Comparison of ENCODE assay signal across 1 cellular context in genomic region chr10:131247873-131248272, GRCh38.
TF ChIP-seq lines count a peak whose summit lies in the region.

No MANE protein-coding gene starts in this region.

TF ChIP-seq in HepG2, 621 proteins besides CTCF, POLR2A, EP300 and RAD21 (continued from another document):
- no peak for TF ChIP-seq GLMP (CRISPR knock-in tag; IDR thresholded peaks at IDR 0.05; ENCODE audit: borderline replicate concordance)
- TF ChIP-seq YY1 (IDR thresholded peaks at IDR 0.05; ENCODE audit: insufficient read depth, insufficient replicate concordance, low read depth, low read length) = no peak
- TF ChIP-seq ZNF234 (CRISPR knock-in tag; conservative IDR thresholded peaks at IDR 0.05) = no peak
- TF ChIP-seq, protein P1, sequence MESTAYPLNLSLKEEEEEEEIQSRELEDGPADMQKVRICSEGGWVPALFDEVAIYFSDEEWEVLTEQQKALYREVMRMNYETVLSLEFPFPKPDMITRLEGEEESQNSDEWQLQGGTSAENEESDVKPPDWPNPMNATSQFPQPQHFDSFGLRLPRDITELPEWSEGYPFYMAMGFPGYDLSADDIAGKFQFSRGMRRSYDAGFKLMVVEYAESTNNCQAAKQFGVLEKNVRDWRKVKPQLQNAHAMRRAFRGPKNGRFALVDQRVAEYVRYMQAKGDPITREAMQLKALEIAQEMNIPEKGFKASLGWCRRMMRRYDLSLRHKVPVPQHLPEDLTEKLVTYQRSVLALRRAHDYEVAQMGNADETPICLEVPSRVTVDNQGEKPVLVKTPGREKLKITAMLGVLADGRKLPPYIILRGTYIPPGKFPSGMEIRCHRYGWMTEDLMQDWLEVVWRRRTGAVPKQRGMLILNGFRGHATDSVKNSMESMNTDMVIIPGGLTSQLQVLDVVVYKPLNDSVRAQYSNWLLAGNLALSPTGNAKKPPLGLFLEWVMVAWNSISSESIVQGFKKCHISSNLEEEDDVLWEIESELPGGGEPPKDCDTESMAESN (CRISPR knock-in tag; conservative IDR thresholded peaks at IDR 0.05) = no peak
- no peak for TF ChIP-seq RFX5 (IDR thresholded peaks at IDR 0.05; ENCODE audit: low read depth, low read length)
- 0 out of 2 replicates have a peak, but pooled peaks have one; percentile 9 for TF ChIP-seq PLRG1 (conservative IDR thresholded peaks at IDR 0.05)
- no peak for TF ChIP-seq BRCA1 (CRISPR knock-in tag; IDR thresholded peaks at IDR 0.05)
- TF ChIP-seq, protein P2, sequence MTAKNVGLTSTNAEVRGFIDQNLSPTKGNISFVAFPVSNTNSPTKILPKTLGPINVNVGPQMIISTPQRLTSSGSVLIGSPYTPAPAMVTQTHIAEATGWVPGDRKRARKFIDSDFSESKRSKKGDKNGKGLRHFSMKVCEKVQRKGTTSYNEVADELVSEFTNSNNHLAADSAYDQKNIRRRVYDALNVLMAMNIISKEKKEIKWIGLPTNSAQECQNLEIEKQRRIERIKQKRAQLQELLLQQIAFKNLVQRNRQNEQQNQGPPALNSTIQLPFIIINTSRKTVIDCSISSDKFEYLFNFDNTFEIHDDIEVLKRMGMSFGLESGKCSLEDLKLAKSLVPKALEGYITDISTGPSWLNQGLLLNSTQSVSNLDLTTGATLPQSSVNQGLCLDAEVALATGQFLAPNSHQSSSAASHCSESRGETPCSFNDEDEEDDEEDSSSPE (CRISPR knock-in tag; IDR thresholded peaks at IDR 0.05) = no peak
- TF ChIP-seq TRIM22 (IDR thresholded peaks at IDR 0.05) = peak; percentile 37; the same call in 1 of the 2 replicates
- no peak for TF ChIP-seq AKNA (CRISPR knock-in tag; IDR thresholded peaks at IDR 0.05; ENCODE audit: borderline replicate concordance)
- TF ChIP-seq ZGPAT (CRISPR knock-in tag; IDR thresholded peaks at IDR 0.05) = no peak
- TF ChIP-seq ZNF543 (CRISPR knock-in tag; IDR thresholded peaks at IDR 0.05) = no peak
- peak; percentile 46; the same call in 1 of the 2 replicates for TF ChIP-seq CREB1 (IDR thresholded peaks at IDR 0.05)
- TF ChIP-seq CREB1 (CRISPR knock-in tag; IDR thresholded peaks at IDR 0.05) = no peak
- no peak for TF ChIP-seq KLF9 (CRISPR knock-in tag; IDR thresholded peaks at IDR 0.05; ENCODE audit: low read depth)
- TF ChIP-seq NBN (conservative IDR thresholded peaks at IDR 0.05) = 0 out of 2 replicates have a peak, but pooled peaks have one; percentile 35
- no peak for TF ChIP-seq ZNF558 (CRISPR knock-in tag; IDR thresholded peaks at IDR 0.05; ENCODE audit: borderline replicate concordance)
- no peak for TF ChIP-seq ZNF780A (CRISPR knock-in tag; IDR thresholded peaks at IDR 0.05)
- no peak for TF ChIP-seq BCLAF1 (IDR thresholded peaks at IDR 0.05)
- TF ChIP-seq FOSL1 (CRISPR knock-in tag; IDR thresholded peaks at IDR 0.05; ENCODE audit: borderline replicate concordance) = no peak
- no peak for TF ChIP-seq CENPBD1 (CRISPR knock-in tag; IDR thresholded peaks at IDR 0.05; ENCODE audit: borderline replicate concordance, low read depth)
- TF ChIP-seq, protein P3, sequence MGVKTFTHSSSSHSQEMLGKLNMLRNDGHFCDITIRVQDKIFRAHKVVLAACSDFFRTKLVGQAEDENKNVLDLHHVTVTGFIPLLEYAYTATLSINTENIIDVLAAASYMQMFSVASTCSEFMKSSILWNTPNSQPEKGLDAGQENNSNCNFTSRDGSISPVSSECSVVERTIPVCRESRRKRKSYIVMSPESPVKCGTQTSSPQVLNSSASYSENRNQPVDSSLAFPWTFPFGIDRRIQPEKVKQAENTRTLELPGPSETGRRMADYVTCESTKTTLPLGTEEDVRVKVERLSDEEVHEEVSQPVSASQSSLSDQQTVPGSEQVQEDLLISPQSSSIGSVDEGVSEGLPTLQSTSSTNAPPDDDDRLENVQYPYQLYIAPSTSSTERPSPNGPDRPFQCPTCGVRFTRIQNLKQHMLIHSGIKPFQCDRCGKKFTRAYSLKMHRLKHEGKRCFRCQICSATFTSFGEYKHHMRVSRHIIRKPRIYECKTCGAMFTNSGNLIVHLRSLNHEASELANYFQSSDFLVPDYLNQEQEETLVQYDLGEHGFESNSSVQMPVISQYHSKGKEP (CRISPR knock-in tag; IDR thresholded peaks at IDR 0.05) = no peak
- TF ChIP-seq TEAD2 (CRISPR knock-in tag; IDR thresholded peaks at IDR 0.05) = no peak
- no peak for TF ChIP-seq DNMT3B (CRISPR knock-in tag; conservative IDR thresholded peaks at IDR 0.05)
- TF ChIP-seq, protein P4, sequence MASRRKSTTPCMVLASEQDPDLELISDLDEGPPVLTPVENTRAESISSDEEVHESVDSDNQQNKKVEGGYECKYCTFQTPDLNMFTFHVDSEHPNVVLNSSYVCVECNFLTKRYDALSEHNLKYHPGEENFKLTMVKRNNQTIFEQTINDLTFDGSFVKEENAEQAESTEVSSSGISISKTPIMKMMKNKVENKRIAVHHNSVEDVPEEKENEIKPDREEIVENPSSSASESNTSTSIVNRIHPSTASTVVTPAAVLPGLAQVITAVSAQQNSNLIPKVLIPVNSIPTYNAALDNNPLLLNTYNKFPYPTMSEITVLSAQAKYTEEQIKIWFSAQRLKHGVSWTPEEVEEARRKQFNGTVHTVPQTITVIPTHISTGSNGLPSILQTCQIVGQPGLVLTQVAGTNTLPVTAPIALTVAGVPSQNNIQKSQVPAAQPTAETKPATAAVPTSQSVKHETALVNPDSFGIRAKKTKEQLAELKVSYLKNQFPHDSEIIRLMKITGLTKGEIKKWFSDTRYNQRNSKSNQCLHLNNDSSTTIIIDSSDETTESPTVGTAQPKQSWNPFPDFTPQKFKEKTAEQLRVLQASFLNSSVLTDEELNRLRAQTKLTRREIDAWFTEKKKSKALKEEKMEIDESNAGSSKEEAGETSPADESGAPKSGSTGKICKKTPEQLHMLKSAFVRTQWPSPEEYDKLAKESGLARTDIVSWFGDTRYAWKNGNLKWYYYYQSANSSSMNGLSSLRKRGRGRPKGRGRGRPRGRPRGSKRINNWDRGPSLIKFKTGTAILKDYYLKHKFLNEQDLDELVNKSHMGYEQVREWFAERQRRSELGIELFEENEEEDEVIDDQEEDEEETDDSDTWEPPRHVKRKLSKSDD (CRISPR knock-in tag; IDR thresholded peaks at IDR 0.05; ENCODE audit: low read depth) = no peak
- TF ChIP-seq RFXANK (CRISPR knock-in tag; IDR thresholded peaks at IDR 0.05) = no peak
- peak; percentile 51 for TF ChIP-seq FOXK2 (IDR thresholded peaks at IDR 0.05)
- TF ChIP-seq ISL2 (CRISPR knock-in tag; IDR thresholded peaks at IDR 0.05) = no peak
- no peak for TF ChIP-seq HNRNPLL (IDR thresholded peaks at IDR 0.05; ENCODE audit: low read depth, low read length, poor library complexity, severe bottlenecking)
- no peak for TF ChIP-seq SRSF4 (IDR thresholded peaks at IDR 0.05; ENCODE audit: low read depth, low read length, poor library complexity, severe bottlenecking)
- no peak for TF ChIP-seq ZNF3 (CRISPR knock-in tag; IDR thresholded peaks at IDR 0.05)
- no peak for TF ChIP-seq EEA1 (CRISPR knock-in tag; IDR thresholded peaks at IDR 0.05; ENCODE audit: borderline replicate concordance)
- TF ChIP-seq CREM (IDR thresholded peaks at IDR 0.05) = no peak
- TF ChIP-seq CREM (CRISPR knock-in tag; IDR thresholded peaks at IDR 0.05) = no peak
- TF ChIP-seq, protein P5, sequence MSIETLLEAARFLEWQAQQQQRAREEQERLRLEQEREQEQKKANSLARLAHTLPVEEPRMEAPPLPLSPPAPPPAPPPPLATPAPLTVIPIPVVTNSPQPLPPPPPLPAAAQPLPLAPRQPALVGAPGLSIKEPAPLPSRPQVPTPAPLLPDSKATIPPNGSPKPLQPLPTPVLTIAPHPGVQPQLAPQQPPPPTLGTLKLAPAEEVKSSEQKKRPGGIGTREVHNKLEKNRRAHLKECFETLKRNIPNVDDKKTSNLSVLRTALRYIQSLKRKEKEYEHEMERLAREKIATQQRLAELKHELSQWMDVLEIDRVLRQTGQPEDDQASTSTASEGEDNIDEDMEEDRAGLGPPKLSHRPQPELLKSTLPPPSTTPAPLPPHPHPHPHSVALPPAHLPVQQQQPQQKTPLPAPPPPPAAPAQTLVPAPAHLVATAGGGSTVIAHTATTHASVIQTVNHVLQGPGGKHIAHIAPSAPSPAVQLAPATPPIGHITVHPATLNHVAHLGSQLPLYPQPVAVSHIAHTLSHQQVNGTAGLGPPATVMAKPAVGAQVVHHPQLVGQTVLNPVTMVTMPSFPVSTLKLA (IDR thresholded peaks at IDR 0.05) = peak; percentile 37; the same call in 1 of the 2 replicates
- no peak for TF ChIP-seq FOXP1 (IDR thresholded peaks at IDR 0.05)
- TF ChIP-seq FOXP1 (CRISPR knock-in tag; IDR thresholded peaks at IDR 0.05) = no peak
- TF ChIP-seq ZNF672 (CRISPR knock-in tag; IDR thresholded peaks at IDR 0.05) = no peak
- no peak for TF ChIP-seq AGO1 (IDR thresholded peaks at IDR 0.05; ENCODE audit: low read depth, low read length, poor library complexity, severe bottlenecking)
- TF ChIP-seq ZNF510 (CRISPR knock-in tag; IDR thresholded peaks at IDR 0.05; ENCODE audit: low read depth) = no peak
- no peak for TF ChIP-seq NCOA1 (CRISPR knock-in tag; IDR thresholded peaks at IDR 0.05)
